ENCODE assay signal across 24 cellular contexts in the genomic region with DNA sequence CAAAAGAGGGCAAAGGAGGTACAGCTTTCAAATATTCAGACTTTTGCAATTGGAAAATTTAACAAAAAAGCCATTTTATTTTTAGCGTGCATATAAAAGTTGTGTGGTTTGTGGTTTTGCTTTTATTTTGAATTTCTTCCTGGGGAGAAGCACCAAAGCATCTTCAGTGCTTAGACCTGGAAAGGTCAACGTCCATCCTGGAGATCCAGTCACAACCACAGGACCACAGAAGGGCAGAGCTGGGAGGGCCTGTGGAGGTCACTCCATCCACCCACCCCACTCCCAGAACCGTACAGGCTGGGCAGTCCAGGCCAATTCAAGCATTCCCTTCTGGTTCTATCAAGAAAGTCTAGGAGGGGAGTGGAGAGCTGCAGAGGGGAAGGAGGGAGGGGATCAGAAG.
"Had no signal": no experiment of that assay in that cellular context is flagged by ENCODE, and none has a peak within 500 bp of the region (broad histone marks: within the 10 kb centered on the region; RNA-seq: fewer than 3 reads in every experiment).

No MANE protein-coding gene starts in this region.

- H3K27ac Mint-ChIP-seq: nephron; stimulated activated memory B cell treated with anti-CD40 and anti-IgM and Interleukin-4, amounts not matched to agents 10 μg/mL and 1 μg/mL and 100 μg/mL, for 72 hours; stimulated activated naive CD8-positive, alpha-beta T cell treated with anti-CD3 and anti-CD28 coated beads, Interleukin-15, Interleukin-2, amounts not matched to agents 100 ng/mL and 50 ng/mL, for 24 hours had no signal

- H3K27me3 Mint-ChIP-seq: naive B cell; stimulated activated naive CD8-positive, alpha-beta T cell treated with anti-CD3 and anti-CD28 coated beads, Interleukin-15, Interleukin-2, amounts not matched to agents 100 ng/mL and 50 ng/mL, for 24 hours had no signal

- H3K36me3 Mint-ChIP-seq: naive B cell; stimulated activated memory B cell treated with anti-CD40 and anti-IgM and Interleukin-4, amounts not matched to agents 10 μg/mL and 1 μg/mL and 100 μg/mL, for 72 hours had no signal

- H3K4me1 ChIP-seq: esophagus squamous epithelium, psoas muscle, spleen, tibial artery, upper lobe of left lung, vagina had no signal

- H3K9me3 Mint-ChIP-seq: naive B cell; nephron; stimulated activated memory B cell treated with anti-CD40 and anti-IgM and Interleukin-4, amounts not matched to agents 10 μg/mL and 1 μg/mL and 100 μg/mL, for 72 hours; stimulated activated naive CD8-positive, alpha-beta T cell treated with anti-CD3 and anti-CD28 coated beads, Interleukin-15, Interleukin-2, amounts not matched to agents 100 ng/mL and 50 ng/mL, for 24 hours had no signal

- H3K9me3 ChIP-seq: esophagus squamous epithelium, psoas muscle, right lobe of liver, spleen, tibial artery, upper lobe of left lung, vagina had no signal

- H3K27me3 ChIP-seq: hepatocyte, right lobe of liver, upper lobe of left lung, vagina had no signal

- H3K4me3 ChIP-seq: esophagus squamous epithelium, hepatocyte, lung, psoas muscle, right lobe of liver, spleen, tibial artery, upper lobe of left lung, vagina had no signal

- ATAC-seq: left colon; left ventricle myocardium superior; psoas muscle; right lobe of liver; stimulated activated memory B cell treated with anti-CD40 and anti-IgM and Interleukin-4, amounts not matched to agents 10 μg/mL and 1 μg/mL and 100 μg/mL, for 72 hours had no signal

- H3K4me3 Mint-ChIP-seq: naive B cell; nephron; stimulated activated memory B cell treated with anti-CD40 and anti-IgM and Interleukin-4, amounts not matched to agents 10 μg/mL and 1 μg/mL and 100 μg/mL, for 72 hours; stimulated activated naive CD8-positive, alpha-beta T cell treated with anti-CD3 and anti-CD28 coated beads, Interleukin-15, Interleukin-2, amounts not matched to agents 100 ng/mL and 50 ng/mL, for 24 hours had no signal

- H3K27ac ChIP-seq: esophagus squamous epithelium, hepatocyte, psoas muscle, spleen, tibial artery, upper lobe of left lung, vagina had no signal

- DNase-seq: dermis blood vessel endothelial cell; esophagus squamous epithelium; foreskin fibroblast; head of caudate nucleus; left colon; left ventricle myocardium superior; mesendoderm; naive B cell; occipital lobe; psoas muscle; retina; right lobe of liver; spleen; stimulated activated CD4-positive, alpha-beta T cell treated with anti-CD3 and anti-CD28 coated beads, Interleukin-15, amount 100 ng/mL, for 24 hours; stimulated activated CD4-positive, alpha-beta T cell treated with anti-CD3 and anti-CD28 coated beads, Interleukin-1b, Interleukin-23, amount 100 ng/mL, for 48 hours; stimulated activated CD4-positive, alpha-beta T cell treated with anti-CD3 and anti-CD28 coated beads, Interleukin-4, amount 100 ng/mL, for 24 hours; tibial artery; upper lobe of left lung had no signal

- H3K36me3 ChIP-seq: esophagus squamous epithelium, right lobe of liver, spleen, tibial artery, upper lobe of left lung, vagina had no signal

- H3K4me1 Mint-ChIP-seq: nephron; stimulated activated memory B cell treated with anti-CD40 and anti-IgM and Interleukin-4, amounts not matched to agents 10 μg/mL and 1 μg/mL and 100 μg/mL, for 72 hours had no signal
